ENCODE assay signal across 8 cellular contexts in genomic region chr2:25982273-25982967, GRCh38. TPM values are rescaled to one million over a fixed set of nuclear protein-coding genes. Genes with fewer than 3 reads are reported as not detected.
DNase-seq lines count a peak whose midpoint lies in the region; ATAC-seq, FAIRE-seq and TF ChIP-seq lines count a peak whose summit lies in the region.

TSS of gene KIF3C (minus strand) at chr2:25982497. CDS start at chr2:25981917, 580 bp downstream.

- peak within 1 kb of the TSS; percentile 76 for H3K4me3 ChIP-seq in colonic mucosa

- peak; percentile 67 for FAIRE-seq in GM18507 (lab: Jason Lieb, UNC)

- TF ChIP-seq CTCF in colonic mucosa (IDR thresholded peaks at IDR 0.05): no peak

- intact Hi-C loops in colonic mucosa (cut with DNase I): no loop called here

- H3K9ac ChIP-seq in colonic mucosa (ENCODE audit: low read depth in 2 of 2, low read length in 2 of 2): peak within 1 kb of the TSS; percentile 38 to 55

- DNase-seq in GM18507 (ENCODE audit: extremely low spot score, insufficient read length, low read depth): peak; percentile 60
- DNase-seq in NCI-H446 treated with DMSO at 0.1 percent for 48 hours (lab: John Stamatoyannopoulos, UW): peak; percentile 25
- DNase-seq in activated CD4-positive, alpha-beta T cell treated with anti-CD3 and anti-CD28 coated beads for 48 hours: peak; percentile 82
- peak; percentile 71 for DNase-seq in colonic mucosa
- DNase-seq in stimulated activated CD4-positive, alpha-beta T cell treated with anti-CD3 and anti-CD28 coated beads, Interleukin-1b, Interleukin-23, amount 100 ng/mL, for 4 hours (ENCODE audit: low read depth in 2 of 2): peak; percentile 53 to 62

- H3K27ac ChIP-seq in colonic mucosa (peak within 1 kb of the TSS; percentile 57), layer of hippocampus (ENCODE audit: low read depth, low read length) (peak within 1 kb of the TSS; percentile 88)

- no peaks in the 10 kb centered on the region for H3K36me3 ChIP-seq in colonic mucosa

- H3K4me1 ChIP-seq in colonic mucosa: no peaks in the 10 kb centered on the region

- peak; percentile 68 for ATAC-seq in HG03103 (IDR thresholded peaks at IDR 0.05; ENCODE audit: low read depth, unreplicated experiment)
- ATAC-seq in HG03469 (IDR thresholded peaks at IDR 0.05; ENCODE audit: unreplicated experiment): no peak

- H3K27me3 ChIP-seq in colonic mucosa (no peaks in the 10 kb centered on the region), layer of hippocampus (ENCODE audit: control insufficient read depth, insufficient read depth, low read length) (no peaks in the 10 kb centered on the region)

- H3K9me3 ChIP-seq in colonic mucosa: no peaks in the 10 kb centered on the region

RNA-seq across cellular contexts. Expression of gene KIF3C, which starts in this region (rescaled TPM):
- total RNA-seq in colonic mucosa: 1 to 10 TPM; 4.0 to 4.2 TPM

Comparison
In these comparisons a context has a peak if more than half of its experiments do, and no peak if none do; other contexts are left out.
1. DNase-seq: peak in every context shown above with its lines; median percentile 82 in activated CD4-positive, alpha-beta T cell treated with anti-CD3 and anti-CD28 coated beads for 48 hours; 71 in colonic mucosa; 60 in GM18507; 58 in stimulated activated CD4-positive, alpha-beta T cell treated with anti-CD3 and anti-CD28 coated beads, Interleukin-1b, Interleukin-23, amount 100 ng/mL, for 4 hours; 25 in NCI-H446 treated with DMSO at 0.1 percent for 48 hours.